ENCODE assay signal across 11 cellular contexts in the genomic region with DNA sequence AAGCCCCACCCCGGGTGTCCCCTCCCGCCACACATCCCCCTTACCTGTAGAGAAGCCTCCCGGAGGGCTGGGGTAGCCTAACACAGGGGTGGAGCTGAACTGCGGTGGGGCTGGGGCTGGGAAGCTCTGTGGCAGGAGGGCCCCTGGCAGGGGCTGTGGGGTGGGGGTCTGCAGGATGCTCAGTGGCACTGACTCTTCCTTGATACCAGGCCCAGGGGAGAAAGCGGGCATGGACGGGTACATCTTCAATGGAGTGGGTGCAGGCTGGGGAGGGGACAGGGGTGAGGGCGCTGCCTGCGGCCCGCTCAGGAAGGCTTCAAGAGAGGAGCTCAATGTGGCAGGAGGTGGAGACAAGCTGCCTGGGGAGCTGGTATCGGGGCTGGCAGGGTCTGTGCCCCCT. TPM values are rescaled to one million over a fixed set of nuclear protein-coding genes. Genes with fewer than 3 reads are reported as not detected.
A peak's percentile ranks its signal among the peaks of the same experiment; 100 is the strongest.
DNase-seq lines count a peak whose midpoint lies in the region; ATAC-seq and TF ChIP-seq lines count a peak whose summit lies in the region.
"Had no signal": no experiment of that assay in that cellular context is flagged by ENCODE, and none has a peak within 500 bp of the region (broad histone marks: within the 10 kb centered on the region; RNA-seq: fewer than 3 reads in every experiment).

No MANE protein-coding gene starts in this region.

- CTCF ChIA-PET in A673 (lab: Charles Lee) = no interaction called here
- CTCF ChIA-PET in HEK293 (lab: Yijun Ruan, JAX) = interaction anchor here (0.6 to 5.4 kb wide), 9 partner anchors 9 to 214 kb away, joined by 3 to 35 read pairs (median 6); a partner anchor contains a TSS

- POLR2A ChIA-PET in A673 (lab: Charles Lee; ENCODE audit: low non-redundant PET) (no interaction called here), HEK293 (lab: Yijun Ruan, JAX) (interaction anchor here (1.6 to 11.4 kb wide), 2 partner anchors 18 to 21 kb away, joined by 4 to 181 read pairs; a partner anchor contains a TSS)

- no peaks in the 10 kb centered on the region for H3K9me3 ChIP-seq in A673 (ENCODE audit: low read depth, low read length, poor library complexity, severe bottlenecking)
- H3K9me3 ChIP-seq in HEK293 (ENCODE audit: control insufficient read depth, insufficient read depth, low read depth, low read length) = no peaks in the 10 kb centered on the region
- H3K9me3 ChIP-seq in right lobe of liver = no peaks in the 10 kb centered on the region

- peaks cover 73% of the 10 kb centered on the region for H3K36me3 ChIP-seq in A673 (ENCODE audit: insufficient read depth, low read length, poor library complexity, severe bottlenecking)
- H3K36me3 ChIP-seq in HEK293 (ENCODE audit: control insufficient read depth in 2 of 2, insufficient read depth in 1 of 2, low read length in 2 of 2) = peaks cover 3 to 39% of the 10 kb centered on the region in 2 experiments; a peak in 1 of 3 replicates
- H3K36me3 ChIP-seq in right lobe of liver = peaks cover 3 to 50% (median 22%) of the 10 kb centered on the region in 4 donors
- H3K36me3 ChIP-seq: cardiac muscle cell had no signal

- no peaks in the 10 kb centered on the region for H3K27me3 ChIP-seq in A673 (replicated peaks; ENCODE audit: insufficient read depth, low read depth, low read length, poor library complexity)
- H3K27me3 ChIP-seq in right lobe of liver = no peaks in the 10 kb centered on the region
- no peaks in the 10 kb centered on the region for H3K27me3 ChIP-seq in foreskin keratinocyte
- H3K27me3 ChIP-seq: cardiac muscle cell had no signal

- peak in 1 of 2 donors; percentile 19 for ATAC-seq in activated naive CD4-positive, alpha-beta T cell treated with anti-CD3 and anti-CD28 coated beads, Interleukin-2, amount 50 U/mL, for 72 hours
- ATAC-seq in right lobe of liver (no peak), foreskin keratinocyte (no peak), GM21390 (IDR thresholded peaks at IDR 0.05; ENCODE audit: unreplicated experiment) (no peak)

- no peak for DNase-seq in A673 (ENCODE audit: low spot score)
- DNase-seq in activated naive CD4-positive, alpha-beta T cell treated with anti-CD3 and anti-CD28 coated beads, Interleukin-2, amount 50 U/mL, for 72 hours (ENCODE audit: low spot score in 2 of 2) = no peak
- DNase-seq in right lobe of liver = no peak
- no peak for DNase-seq in endothelial cell (ENCODE audit: low spot score)
- no peak for DNase-seq in foreskin keratinocyte
- no peak for DNase-seq in DMS79 (lab: John Stamatoyannopoulos, UW)
- DNase-seq: NCI-H1436 treated with DMSO at 0.1 percent for 48 hours, NCI-H774 had no signal

- H3K4me1 Mint-ChIP-seq in endothelial cell (ENCODE audit: unreplicated experiment) = peaks cover 41% of the 10 kb centered on the region

- H3K4me1 ChIP-seq in A673 (ENCODE audit: insufficient read depth, low read length, poor library complexity, severe bottlenecking) (peaks cover 61% of the 10 kb centered on the region), HEK293 (ENCODE audit: control insufficient read depth, insufficient read depth, low read length) (peaks cover 34% of the 10 kb centered on the region), right lobe of liver (peaks cover 0 to 71% (median 22%) of the 10 kb centered on the region in 4 donors), foreskin keratinocyte (peaks cover 23% of the 10 kb centered on the region)

- no peak overlapping the region for H3K4me3 Mint-ChIP-seq in endothelial cell (ENCODE audit: unreplicated experiment)

- intact Hi-C loops in A673 (cut with micrococcal nuclease; ENCODE audit: unreplicated experiment) (no loop called here), right lobe of liver (cut with DNase I) (no loop called here)

- H3K4me3 ChIP-seq in A673 (ENCODE audit: low read depth, low read length, poor library complexity, severe bottlenecking) (peak overlapping the region; percentile 72), HEK293 (ENCODE audit: low read depth, low read length) (no peak overlapping the region), right lobe of liver (peak overlapping the region in 2 of 3 donors; percentile 70 to 75)
- H3K4me3 ChIP-seq: cardiac muscle cell had no signal

- H3K36me3 Mint-ChIP-seq in activated naive CD4-positive, alpha-beta T cell treated with anti-CD3 and anti-CD28 coated beads, Interleukin-2, amount 50 U/mL, for 72 hours = peaks cover 12 to 21% of the 10 kb centered on the region in 2 donors
- peaks cover 18% of the 10 kb centered on the region for H3K36me3 Mint-ChIP-seq in endothelial cell (ENCODE audit: low read depth, unreplicated experiment)

- no peak for TF ChIP-seq POLR2A in right lobe of liver (IDR thresholded peaks at IDR 0.05)

- BruUV-seq in A673 (replicated peaks; lab: Mats Ljungman, UMichigan) = no TSS peak

- H3K27me3 Mint-ChIP-seq in endothelial cell (ENCODE audit: unreplicated experiment) = peaks cover 27% of the 10 kb centered on the region

- no peaks in the 10 kb centered on the region for H3K9me3 Mint-ChIP-seq in activated naive CD4-positive, alpha-beta T cell treated with anti-CD3 and anti-CD28 coated beads, Interleukin-2, amount 50 U/mL, for 72 hours
- no peaks in the 10 kb centered on the region for H3K9me3 Mint-ChIP-seq in endothelial cell (ENCODE audit: unreplicated experiment)

- H3K27ac ChIP-seq in A673 (ENCODE audit: low read depth, low read length, poor library complexity, severe bottlenecking) = peak overlapping the region; percentile 83
- no peak overlapping the region; the same call in 1 of the 2 replicates for H3K27ac ChIP-seq in HEK293 (ENCODE audit: extremely low read depth, low read depth, low read length)
- peak overlapping the region in 2 of 3 donors; percentile 15 to 84 for H3K27ac ChIP-seq in right lobe of liver
- H3K27ac ChIP-seq in foreskin keratinocyte = no peak overlapping the region
- H3K27ac ChIP-seq: cardiac muscle cell had no signal

- no peak for TF ChIP-seq CTCF in A673 (conservative IDR thresholded peaks at IDR 0.05; ENCODE audit: low read depth, low read length)
- TF ChIP-seq CTCF in HEK293 (tag by site-specific recombination; IDR thresholded peaks at IDR 0.05) = no peak
- no peak for TF ChIP-seq CTCF in right lobe of liver (IDR thresholded peaks at IDR 0.05)
- no peak for TF ChIP-seq CTCF in endothelial cell (IDR thresholded peaks at IDR 0.05; ENCODE audit: unreplicated experiment)
- TF ChIP-seq CTCF in foreskin keratinocyte (conservative IDR thresholded peaks at IDR 0.05) = no peak

- H3K27ac Mint-ChIP-seq in activated naive CD4-positive, alpha-beta T cell treated with anti-CD3 and anti-CD28 coated beads, Interleukin-2, amount 50 U/mL, for 72 hours = peak overlapping the region; percentile 5 to 80
- H3K27ac Mint-ChIP-seq in endothelial cell (ENCODE audit: unreplicated experiment) = no peak overlapping the region

- WGBS in right lobe of liver (ENCODE audit: insufficient coverage, low coverage, low lambda C conversion rate, missing lambda C conversion rate) = 50% methylated on average over 7 of the region's 10 CpGs

TF ChIP-seq in HEK293, 187 proteins besides CTCF, POLR2A, EP300 and RAD21:
- TF ChIP-seq, protein P1, sequence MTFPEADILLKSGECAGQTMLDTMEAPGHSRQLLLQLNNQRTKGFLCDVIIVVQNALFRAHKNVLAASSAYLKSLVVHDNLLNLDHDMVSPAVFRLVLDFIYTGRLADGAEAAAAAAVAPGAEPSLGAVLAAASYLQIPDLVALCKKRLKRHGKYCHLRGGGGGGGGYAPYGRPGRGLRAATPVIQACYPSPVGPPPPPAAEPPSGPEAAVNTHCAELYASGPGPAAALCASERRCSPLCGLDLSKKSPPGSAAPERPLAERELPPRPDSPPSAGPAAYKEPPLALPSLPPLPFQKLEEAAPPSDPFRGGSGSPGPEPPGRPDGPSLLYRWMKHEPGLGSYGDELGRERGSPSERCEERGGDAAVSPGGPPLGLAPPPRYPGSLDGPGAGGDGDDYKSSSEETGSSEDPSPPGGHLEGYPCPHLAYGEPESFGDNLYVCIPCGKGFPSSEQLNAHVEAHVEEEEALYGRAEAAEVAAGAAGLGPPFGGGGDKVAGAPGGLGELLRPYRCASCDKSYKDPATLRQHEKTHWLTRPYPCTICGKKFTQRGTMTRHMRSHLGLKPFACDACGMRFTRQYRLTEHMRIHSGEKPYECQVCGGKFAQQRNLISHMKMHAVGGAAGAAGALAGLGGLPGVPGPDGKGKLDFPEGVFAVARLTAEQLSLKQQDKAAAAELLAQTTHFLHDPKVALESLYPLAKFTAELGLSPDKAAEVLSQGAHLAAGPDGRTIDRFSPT (tag by site-specific recombination; IDR thresholded peaks at IDR 0.05) = peak; percentile 45; the same call in 1 of the 2 replicates
- TF ChIP-seq, protein P2, sequence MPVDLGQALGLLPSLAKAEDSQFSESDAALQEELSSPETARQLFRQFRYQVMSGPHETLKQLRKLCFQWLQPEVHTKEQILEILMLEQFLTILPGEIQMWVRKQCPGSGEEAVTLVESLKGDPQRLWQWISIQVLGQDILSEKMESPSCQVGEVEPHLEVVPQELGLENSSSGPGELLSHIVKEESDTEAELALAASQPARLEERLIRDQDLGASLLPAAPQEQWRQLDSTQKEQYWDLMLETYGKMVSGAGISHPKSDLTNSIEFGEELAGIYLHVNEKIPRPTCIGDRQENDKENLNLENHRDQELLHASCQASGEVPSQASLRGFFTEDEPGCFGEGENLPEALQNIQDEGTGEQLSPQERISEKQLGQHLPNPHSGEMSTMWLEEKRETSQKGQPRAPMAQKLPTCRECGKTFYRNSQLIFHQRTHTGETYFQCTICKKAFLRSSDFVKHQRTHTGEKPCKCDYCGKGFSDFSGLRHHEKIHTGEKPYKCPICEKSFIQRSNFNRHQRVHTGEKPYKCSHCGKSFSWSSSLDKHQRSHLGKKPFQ (tag by site-specific recombination; IDR thresholded peaks at IDR 0.05) = no peak
- TF ChIP-seq, protein P3, sequence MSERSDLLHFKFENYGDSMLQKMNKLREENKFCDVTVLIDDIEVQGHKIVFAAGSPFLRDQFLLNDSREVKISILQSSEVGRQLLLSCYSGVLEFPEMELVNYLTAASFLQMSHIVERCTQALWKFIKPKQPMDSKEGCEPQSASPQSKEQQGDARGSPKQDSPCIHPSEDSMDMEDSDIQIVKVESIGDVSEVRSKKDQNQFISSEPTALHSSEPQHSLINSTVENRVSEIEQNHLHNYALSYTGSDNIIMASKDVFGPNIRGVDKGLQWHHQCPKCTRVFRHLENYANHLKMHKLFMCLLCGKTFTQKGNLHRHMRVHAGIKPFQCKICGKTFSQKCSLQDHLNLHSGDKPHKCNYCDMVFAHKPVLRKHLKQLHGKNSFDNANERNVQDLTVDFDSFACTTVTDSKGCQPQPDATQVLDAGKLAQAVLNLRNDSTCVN (tag by site-specific recombination; optimal IDR thresholded peaks at IDR 0.05) = peak; percentile 5
- no peak for TF ChIP-seq MYNN (tag by site-specific recombination; IDR thresholded peaks at IDR 0.05; ENCODE audit: borderline replicate concordance)

RNA-seq across cellular contexts. Expression of a gene that starts 16.7 kb away (rescaled TPM):
- total RNA-seq in A673 (2021) (240 and 328 TPM in 2 replicates), right lobe of liver (100 to 1,000 TPM in 4 of 6 experiments, 10 to 100 TPM in 2; 63.8 to 246 (median 173) TPM), endothelial cell (ENCODE audit: unreplicated experiment) (146 TPM), foreskin keratinocyte (113 and 118 TPM in 2 replicates)
- total RNA-seq in activated naive CD4-positive, alpha-beta T cell treated with anti-CD3 and anti-CD28 coated beads, Interleukin-2, amount 50 U/mL, for 72 hours = 100 to 1,000 TPM in 1 of 2 donors, 10 to 100 TPM in 1; 67.2 to 103 TPM
- 67.3 and 72.1 TPM in 2 replicates for polyA plus RNA-seq in foreskin keratinocyte

Comparison
In these comparisons a context has a peak if more than half of its experiments do, and no peak if none do; other contexts are left out.
1. H3K27ac ChIP-seq: peak in A673 (single experiment) and right lobe of liver (2 of 3); none in HEK293 (single experiment) and foreskin keratinocyte (single experiment).